In the genomic region with DNA sequence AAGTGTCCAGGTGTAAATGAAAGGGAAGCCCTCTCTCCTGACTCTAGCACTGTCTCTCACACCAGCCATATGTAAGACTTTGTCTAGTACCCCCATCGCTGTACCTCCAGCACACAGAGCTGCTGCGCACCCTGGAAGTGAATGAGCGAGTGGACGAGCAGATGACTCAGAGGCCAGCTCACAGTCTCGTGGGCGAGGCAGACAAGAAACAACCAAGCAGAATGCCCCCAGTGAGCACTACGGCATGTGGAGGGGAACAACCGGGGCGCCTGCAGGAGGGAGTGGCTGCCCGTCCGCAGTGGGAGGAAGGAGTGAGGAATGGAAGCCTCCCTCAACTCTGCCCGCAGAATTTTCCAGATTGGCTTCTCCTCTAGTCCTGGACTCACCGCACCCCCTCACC, we compare ENCODE assay signal across 13 cellular contexts. TPM values are rescaled to one million over a fixed set of nuclear protein-coding genes. Genes with fewer than 3 reads are reported as not detected.
DNase-seq lines count a peak whose midpoint lies in the region; ATAC-seq, FAIRE-seq and TF ChIP-seq lines count a peak whose summit lies in the region.
"Had no signal": no experiment of that assay in that cellular context is flagged by ENCODE, and none has a peak within 500 bp of the region (broad histone marks: within the 10 kb centered on the region; RNA-seq: fewer than 3 reads in every experiment).

No MANE protein-coding gene starts in this region.

- H3K27me3 Mint-ChIP-seq in astrocyte (ENCODE audit: low read depth, unreplicated experiment), result peaks cover 18% of the 10 kb centered on the region
- H3K27me3 Mint-ChIP-seq: activated naive CD8-positive, alpha-beta T cell treated with anti-CD3 and anti-CD28 coated beads, Interleukin-2, amount 10 ng/mL, durations not matched to agents 7 days and 5 days; naive thymus-derived CD4-positive, alpha-beta T cell had no signal

- TF ChIP-seq POLR2A in H54 (IDR thresholded peaks at IDR 0.05; ENCODE audit: low read depth, low read length), result no peak

- peaks cover 26% of the 10 kb centered on the region for H3K4me1 ChIP-seq in astrocyte (ENCODE audit: insufficient read depth, low read length)
- no peaks in the 10 kb centered on the region for H3K4me1 ChIP-seq in smooth muscle cell (ENCODE audit: low read depth)

- no peaks in the 10 kb centered on the region for H3F3A ChIP-seq in smooth muscle cell (ENCODE audit: low read depth)

- H3K4me1 Mint-ChIP-seq in astrocyte (ENCODE audit: low read depth, unreplicated experiment), result peaks cover 19% of the 10 kb centered on the region

- H3K4me2 ChIP-seq in astrocyte (ENCODE audit: low read length) (peak overlapping the region; percentile 74), smooth muscle cell (peak overlapping the region; percentile 45)

- H3K9me3 ChIP-seq in astrocyte (ENCODE audit: insufficient read depth, low read depth, low read length) (no peaks in the 10 kb centered on the region), smooth muscle cell (replicated peaks; ENCODE audit: low read depth) (no peaks in the 10 kb centered on the region)

- ATAC-seq in left cardiac atrium, result no peak
- ATAC-seq: naive thymus-derived CD4-positive, alpha-beta T cell had no signal

- TF ChIP-seq CTCF in astrocyte (IDR thresholded peaks at IDR 0.05; ENCODE audit: insufficient read depth, low read depth, low read length) (no peak), smooth muscle cell (IDR thresholded peaks at IDR 0.05; ENCODE audit: borderline replicate concordance, insufficient read depth, poor library complexity, severe bottlenecking) (no peak)

- FAIRE-seq in H54 (lab: Jason Lieb, UNC) (no peak), astrocyte (lab: Jason Lieb, UNC) (no peak)
- FAIRE-seq: frontal cortex, G401.6 had no signal

- H3K9me3 Mint-ChIP-seq in astrocyte (ENCODE audit: unreplicated experiment), result no peaks in the 10 kb centered on the region
- H3K9me3 Mint-ChIP-seq: activated naive CD8-positive, alpha-beta T cell treated with anti-CD3 and anti-CD28 coated beads, Interleukin-2, amount 10 ng/mL, durations not matched to agents 7 days and 5 days; naive thymus-derived CD4-positive, alpha-beta T cell had no signal

- H3K36me3 ChIP-seq in astrocyte (ENCODE audit: insufficient read depth, low read length) (no peaks in the 10 kb centered on the region), smooth muscle cell (ENCODE audit: low read depth) (no peaks in the 10 kb centered on the region)

- no peak overlapping the region for H3K4me3 Mint-ChIP-seq in astrocyte (ENCODE audit: unreplicated experiment)
- H3K4me3 Mint-ChIP-seq: activated naive CD8-positive, alpha-beta T cell treated with anti-CD3 and anti-CD28 coated beads, Interleukin-2, amount 10 ng/mL, durations not matched to agents 7 days and 5 days; naive thymus-derived CD4-positive, alpha-beta T cell had no signal

- intact Hi-C loops in left cardiac atrium (cut with DNase I), result no loop called here

- H4K20me1 ChIP-seq in astrocyte (ENCODE audit: insufficient read depth, low read length) (no peaks in the 10 kb centered on the region), smooth muscle cell (ENCODE audit: low read depth) (no peaks in the 10 kb centered on the region)

- DNase-seq in H54 (ENCODE audit: insufficient read length, low spot score) (peak; percentile 86), astrocyte (ENCODE audit: low read depth) (peak; percentile 95), glomerular visceral epithelial cell (ENCODE audit: extremely low spot score) (peak; percentile 82), smooth muscle cell (lab: John Stamatoyannopoulos, UW; ENCODE audit: unreplicated experiment) (peak; percentile 49), OCI-M2 (lab: John Stamatoyannopoulos, UW; ENCODE audit: unreplicated experiment) (no peak), left cardiac atrium (no peak), activated T-cell treated with anti-CD3 and anti-CD28 coated beads for 4 hours (no peak)
- DNase-seq in activated CD8-positive, alpha-beta memory T cell treated with anti-CD3 and anti-CD28 coated beads, Interleukin-2, amount 50 U/mL, for 48 hours, result no peak
- DNase-seq: activated naive CD8-positive, alpha-beta T cell treated with anti-CD3 and anti-CD28 coated beads, Interleukin-2, amount 10 ng/mL, durations not matched to agents 7 days and 5 days; naive thymus-derived CD4-positive, alpha-beta T cell; NCI-H1105 treated with DMSO at 0.1 percent for 48 hours had no signal

- peak overlapping the region; percentile 79 for H3K27ac ChIP-seq in astrocyte (ENCODE audit: low read depth, low read length)
- peak overlapping the region; percentile 62 for H3K27ac ChIP-seq in smooth muscle cell (ENCODE audit: low read depth)

- no peaks in the 10 kb centered on the region for H3K36me3 Mint-ChIP-seq in astrocyte (ENCODE audit: low read depth, unreplicated experiment)

- H3K79me2 ChIP-seq in astrocyte (ENCODE audit: insufficient read depth, low read length), result no peaks in the 10 kb centered on the region
- no peaks in the 10 kb centered on the region for H3K79me2 ChIP-seq in smooth muscle cell (ENCODE audit: low read depth)

- H3K4me3 ChIP-seq in astrocyte (ENCODE audit: insufficient read depth, low read depth, low read length) (peak overlapping the region; percentile 9), smooth muscle cell (no peak overlapping the region)

- peak overlapping the region; percentile 83 for H3K27ac Mint-ChIP-seq in astrocyte (ENCODE audit: unreplicated experiment)
- H3K27ac Mint-ChIP-seq: activated naive CD8-positive, alpha-beta T cell treated with anti-CD3 and anti-CD28 coated beads, Interleukin-2, amount 10 ng/mL, durations not matched to agents 7 days and 5 days; naive thymus-derived CD4-positive, alpha-beta T cell had no signal

- 13% methylated on average over 13 of the region's 13 CpGs for WGBS in smooth muscle cell (ENCODE audit: low lambda C conversion rate)

- H3K27me3 ChIP-seq in astrocyte (ENCODE audit: insufficient read depth, low read length), result no peaks in the 10 kb centered on the region
- no peaks in the 10 kb centered on the region for H3K27me3 ChIP-seq in smooth muscle cell (ENCODE audit: low read depth)

- H3K9ac ChIP-seq in astrocyte (ENCODE audit: low read length) (peak overlapping the region; percentile 69), smooth muscle cell (ENCODE audit: low read depth) (peak overlapping the region; percentile 28)

- H2AFZ ChIP-seq in astrocyte (ENCODE audit: low read depth, low read length), result peak overlapping the region; percentile 77
- H2AFZ ChIP-seq in smooth muscle cell (ENCODE audit: low read depth), result no peak overlapping the region

RNA-seq across cellular contexts. Expression of a gene that starts 46.4 kb away (rescaled TPM):
- total RNA-seq in astrocyte (12.6 and 12.8 TPM in 2 replicates), smooth muscle cell (7.4 and 28.7 TPM in 2 replicates), left cardiac atrium (10 to 100 TPM; 11.0 to 21.9 TPM)
- polyA plus RNA-seq in smooth muscle cell, result 23.1 and 31.9 TPM in 2 replicates

Comparison
In these comparisons a context has a peak if more than half of its experiments do, and no peak if none do; other contexts are left out.
1. DNase-seq: peak in H54 (single experiment), astrocyte (single experiment), glomerular visceral epithelial cell (single experiment) and smooth muscle cell (single experiment); none in OCI-M2 (single experiment), left cardiac atrium (single experiment), activated CD8-positive, alpha-beta memory T cell treated with anti-CD3 and anti-CD28 coated beads, Interleukin-2, amount 50 U/mL, for 48 hours (single experiment) and activated T-cell treated with anti-CD3 and anti-CD28 coated beads for 4 hours (single experiment).